ENCODE assay signal across 9 cellular contexts in the genomic region with DNA sequence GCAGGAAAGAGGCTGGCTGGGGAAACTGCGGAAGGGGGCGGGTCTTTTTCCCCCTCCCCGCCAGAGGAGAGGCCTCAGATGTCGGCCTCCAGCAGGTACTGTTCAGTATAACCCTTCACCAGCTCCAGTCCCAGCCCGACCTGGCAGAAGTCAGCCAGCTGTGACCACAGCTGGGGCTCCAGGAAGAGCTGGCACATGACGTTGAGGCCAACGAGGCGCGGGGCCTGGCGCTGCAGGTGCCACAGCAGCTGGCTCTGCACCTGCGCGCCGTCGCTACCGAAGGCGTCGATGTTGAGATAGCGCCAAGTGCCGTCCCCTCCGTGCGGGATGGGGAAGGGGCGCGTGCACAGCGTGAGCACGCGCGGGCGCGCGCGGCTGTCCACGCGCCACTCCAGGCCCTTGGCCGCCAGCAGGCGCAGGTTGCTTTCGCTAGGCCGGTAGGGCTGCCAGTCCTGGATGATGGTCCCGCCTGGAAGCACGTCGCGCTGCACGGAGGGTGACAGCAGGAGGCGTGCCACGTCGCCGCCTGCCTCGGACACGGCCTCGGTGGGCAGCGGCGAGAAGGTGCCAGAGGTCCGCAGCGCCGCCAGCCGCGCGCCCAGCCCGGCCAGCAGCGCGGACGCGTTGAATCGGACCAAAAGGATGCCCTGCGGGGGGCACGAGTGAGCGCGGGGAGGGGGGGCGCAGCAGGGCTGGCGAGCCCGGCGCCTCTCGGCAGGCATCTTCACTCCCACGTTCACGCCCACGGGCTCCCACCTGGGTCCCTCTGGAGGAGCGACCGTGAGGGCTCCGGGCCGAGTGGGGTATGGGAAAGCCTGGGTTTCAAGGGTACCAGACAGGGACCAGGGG. TPM values are rescaled to one million over a fixed set of nuclear protein-coding genes. Genes with fewer than 3 reads are reported as not detected.
DNase-seq lines count a peak whose midpoint lies in the region; ATAC-seq lines count a peak whose summit lies in the region.
"Had no signal": no experiment of that assay in that cellular context is flagged by ENCODE, and none has a peak within 500 bp of the region (broad histone marks: within the 10 kb centered on the region; RNA-seq: fewer than 3 reads in every experiment).

No MANE protein-coding gene starts in this region.

- CTCF ChIA-PET in activated CD4-positive, alpha-beta T cell treated with anti-CD3 and anti-CD28 coated beads, Interleukin-2, amount 10 ng/mL, durations not matched to agents 7 days and 5 days (lab: Charles Lee), result interaction anchor here (0.6 to 3.0 kb wide), 6 partner anchors 11 to 47 kb away, joined by 3 to 23 read pairs (median 8); partner anchors contain the start of gene AP1S1

- H3K4me1 Mint-ChIP-seq in activated CD4-positive, alpha-beta T cell treated with anti-CD3 and anti-CD28 coated beads, Interleukin-2, amount 10 ng/mL, durations not matched to agents 7 days and 5 days, result peaks cover 44% of the 10 kb centered on the region
- H3K4me1 Mint-ChIP-seq in effector memory CD8-positive, alpha-beta T cell (ENCODE audit: low read depth in 2 of 2), result peaks cover 48 to 49% of the 10 kb centered on the region in 2 donors

- H3K36me3 Mint-ChIP-seq in activated CD4-positive, alpha-beta T cell treated with anti-CD3 and anti-CD28 coated beads, Interleukin-2, amount 10 ng/mL, durations not matched to agents 7 days and 5 days (ENCODE audit: low read depth), result no peaks in the 10 kb centered on the region
- peaks cover 14% of the 10 kb centered on the region for H3K36me3 Mint-ChIP-seq in effector memory CD8-positive, alpha-beta T cell (ENCODE audit: insufficient read depth)

- H3K27me3 Mint-ChIP-seq in activated CD4-positive, alpha-beta T cell treated with anti-CD3 and anti-CD28 coated beads, Interleukin-2, amount 10 ng/mL, durations not matched to agents 7 days and 5 days, result peaks cover 88% of the 10 kb centered on the region
- peaks cover 91 to 100% of the 10 kb centered on the region in 2 donors for H3K27me3 Mint-ChIP-seq in effector memory CD8-positive, alpha-beta T cell

- peak overlapping the region; percentile 79 for H3K27ac Mint-ChIP-seq in activated CD4-positive, alpha-beta T cell treated with anti-CD3 and anti-CD28 coated beads, Interleukin-2, amount 10 ng/mL, durations not matched to agents 7 days and 5 days
- H3K27ac Mint-ChIP-seq in effector memory CD8-positive, alpha-beta T cell, result no peak overlapping the region

- POLR2A ChIA-PET in activated CD4-positive, alpha-beta T cell treated with anti-CD3 and anti-CD28 coated beads, Interleukin-2, amount 10 ng/mL, durations not matched to agents 7 days and 5 days (lab: Charles Lee), result no interaction called here

- no peak overlapping the region for H3K4me3 Mint-ChIP-seq in activated CD4-positive, alpha-beta T cell treated with anti-CD3 and anti-CD28 coated beads, Interleukin-2, amount 10 ng/mL, durations not matched to agents 7 days and 5 days
- H3K4me3 Mint-ChIP-seq in effector memory CD8-positive, alpha-beta T cell, result peak overlapping the region; percentile 56 to 69

- H3K9me3 Mint-ChIP-seq in activated CD4-positive, alpha-beta T cell treated with anti-CD3 and anti-CD28 coated beads, Interleukin-2, amount 10 ng/mL, durations not matched to agents 7 days and 5 days, result no peaks in the 10 kb centered on the region
- no peaks in the 10 kb centered on the region for H3K9me3 Mint-ChIP-seq in effector memory CD8-positive, alpha-beta T cell

- ATAC-seq in effector memory CD8-positive, alpha-beta T cell (replicated peaks), result peak; percentile 19

- no peak for DNase-seq in activated CD4-positive, alpha-beta T cell treated with anti-CD3 and anti-CD28 coated beads, Interleukin-2, amount 10 ng/mL, durations not matched to agents 7 days and 5 days
- DNase-seq in activated CD4-positive, alpha-beta T cell treated with anti-CD3 and anti-CD28 coated beads for 4 hours, result no peak
- DNase-seq in NCI-H2107 (lab: John Stamatoyannopoulos, UW), result peak; percentile 59
- DNase-seq in effector memory CD8-positive, alpha-beta T cell, result no peak
- peak; percentile 59 for DNase-seq in retina
- DNase-seq in iPS-NIHi11 (ENCODE audit: low spot score), result no peak
- DNase-seq in DMS114 treated with DMSO at 0.1 percent for 48 hours (lab: John Stamatoyannopoulos, UW; ENCODE audit: unreplicated experiment), result no peak
- DNase-seq in amygdala (lab: John Stamatoyannopoulos, UW), result no peak

RNA-seq across cellular contexts. Expression of gene VGF, which starts 6.9 kb away (rescaled TPM):
- total RNA-seq in activated CD4-positive, alpha-beta T cell treated with anti-CD3 and anti-CD28 coated beads, Interleukin-2, amount 10 ng/mL, durations not matched to agents 7 days and 5 days, result under 1 TPM; 0.15 to 0.22 TPM

RNA-seq across cellular contexts. Expression of gene NAT16, which starts 7.9 kb away (rescaled TPM):
- total RNA-seq in activated CD4-positive, alpha-beta T cell treated with anti-CD3 and anti-CD28 coated beads, Interleukin-2, amount 10 ng/mL, durations not matched to agents 7 days and 5 days, result not detected

RNA-seq across cellular contexts. Expression of gene AP1S1, which starts 18.0 kb away (rescaled TPM):
- 10 to 100 TPM; 37.9 to 48.2 TPM for total RNA-seq in activated CD4-positive, alpha-beta T cell treated with anti-CD3 and anti-CD28 coated beads, Interleukin-2, amount 10 ng/mL, durations not matched to agents 7 days and 5 days

RNA-seq across cellular contexts. Expression of gene MOGAT3, which starts 28.6 kb away (rescaled TPM):
- not detected for total RNA-seq in activated CD4-positive, alpha-beta T cell treated with anti-CD3 and anti-CD28 coated beads, Interleukin-2, amount 10 ng/mL, durations not matched to agents 7 days and 5 days
- total RNA-seq: cerebellum had no signal

RNA-seq across cellular contexts. Expression of gene PLOD3, which starts 45.2 kb away (rescaled TPM):
- 10 to 100 TPM; 59.7 to 69.5 TPM for total RNA-seq in activated CD4-positive, alpha-beta T cell treated with anti-CD3 and anti-CD28 coated beads, Interleukin-2, amount 10 ng/mL, durations not matched to agents 7 days and 5 days

Comparison
In these comparisons a context has a peak if more than half of its experiments do, and no peak if none do; other contexts are left out.
1. DNase-seq: peak in NCI-H2107 (single experiment) and retina (single experiment); none in activated CD4-positive, alpha-beta T cell treated with anti-CD3 and anti-CD28 coated beads, Interleukin-2, amount 10 ng/mL, durations not matched to agents 7 days and 5 days (single experiment), activated CD4-positive, alpha-beta T cell treated with anti-CD3 and anti-CD28 coated beads for 4 hours (0 of 2), effector memory CD8-positive, alpha-beta T cell (0 of 3), iPS-NIHi11 (single experiment), DMS114 treated with DMSO at 0.1 percent for 48 hours (single experiment) and amygdala (0 of 56).